In the genomic region with DNA sequence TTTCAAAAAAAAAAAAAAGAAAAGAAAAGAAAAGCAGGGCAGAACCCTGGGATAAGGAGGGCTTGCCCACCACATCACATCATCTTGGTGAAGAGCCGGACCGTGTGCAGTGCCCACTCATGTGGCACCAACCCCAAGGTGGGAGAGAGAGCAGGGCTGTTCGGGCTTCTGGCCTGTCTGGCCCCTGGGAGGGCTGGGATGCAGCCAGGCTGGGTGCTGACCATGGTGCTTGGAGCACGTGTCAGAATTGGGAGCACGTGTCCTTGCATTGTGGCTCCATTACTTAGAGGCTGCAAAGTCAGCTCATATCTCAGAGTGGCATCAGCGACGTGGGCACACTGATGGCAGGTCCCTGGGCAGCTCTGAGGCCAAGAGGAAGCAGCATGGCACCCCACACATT, we compare ENCODE assay signal across 18 cellular contexts.
"Had no signal": no experiment of that assay in that cellular context is flagged by ENCODE, and none has a peak within 500 bp of the region (broad histone marks: within the 10 kb centered on the region; RNA-seq: fewer than 3 reads in every experiment).

No MANE protein-coding gene starts in this region.

- DNase-seq: activated CD4-positive, alpha-beta memory T cell treated with anti-CD3 and anti-CD28 coated beads for 36 hours; activated CD4-positive, alpha-beta T cell treated with anti-CD3 and anti-CD28 coated beads for 36 hours; activated gamma-delta T cell; activated T-cell treated with anti-CD3 and anti-CD28 coated beads, Interleukin-2, amount 50 U/mL, for 48 hours; amniotic stem cell; brain microvascular endothelial cell; cerebellar nuclear complex; foreskin melanocyte; islet precursor cell; naive B cell; small intestine; stimulated activated CD4-positive, alpha-beta T cell treated with anti-CD3 and anti-CD28 coated beads, Interleukin-4, amount 100 ng/mL, for 24 hours; stimulated activated naive CD4-positive, alpha-beta T cell treated with Interleukin-2 at 50 U/mL for 16 hours; T-helper 2 cell; trophoblast cell had no signal

- H3K36me3 ChIP-seq: brain microvascular endothelial cell, left lung, neutrophil had no signal

- H3K27me3 ChIP-seq: left lung had no signal

- ATAC-seq: activated CD4-positive, alpha-beta T cell treated with anti-CD3 and anti-CD28 coated beads for 36 hours; left lung had no signal

- H3K9me3 ChIP-seq: left lung, neutrophil had no signal

- H3K4me3 ChIP-seq: left lung had no signal

- H3K27ac ChIP-seq: brain microvascular endothelial cell, epithelial cell of prostate, left lung, neutrophil had no signal

- H3K4me1 ChIP-seq: left lung had no signal
